In the genomic region with DNA sequence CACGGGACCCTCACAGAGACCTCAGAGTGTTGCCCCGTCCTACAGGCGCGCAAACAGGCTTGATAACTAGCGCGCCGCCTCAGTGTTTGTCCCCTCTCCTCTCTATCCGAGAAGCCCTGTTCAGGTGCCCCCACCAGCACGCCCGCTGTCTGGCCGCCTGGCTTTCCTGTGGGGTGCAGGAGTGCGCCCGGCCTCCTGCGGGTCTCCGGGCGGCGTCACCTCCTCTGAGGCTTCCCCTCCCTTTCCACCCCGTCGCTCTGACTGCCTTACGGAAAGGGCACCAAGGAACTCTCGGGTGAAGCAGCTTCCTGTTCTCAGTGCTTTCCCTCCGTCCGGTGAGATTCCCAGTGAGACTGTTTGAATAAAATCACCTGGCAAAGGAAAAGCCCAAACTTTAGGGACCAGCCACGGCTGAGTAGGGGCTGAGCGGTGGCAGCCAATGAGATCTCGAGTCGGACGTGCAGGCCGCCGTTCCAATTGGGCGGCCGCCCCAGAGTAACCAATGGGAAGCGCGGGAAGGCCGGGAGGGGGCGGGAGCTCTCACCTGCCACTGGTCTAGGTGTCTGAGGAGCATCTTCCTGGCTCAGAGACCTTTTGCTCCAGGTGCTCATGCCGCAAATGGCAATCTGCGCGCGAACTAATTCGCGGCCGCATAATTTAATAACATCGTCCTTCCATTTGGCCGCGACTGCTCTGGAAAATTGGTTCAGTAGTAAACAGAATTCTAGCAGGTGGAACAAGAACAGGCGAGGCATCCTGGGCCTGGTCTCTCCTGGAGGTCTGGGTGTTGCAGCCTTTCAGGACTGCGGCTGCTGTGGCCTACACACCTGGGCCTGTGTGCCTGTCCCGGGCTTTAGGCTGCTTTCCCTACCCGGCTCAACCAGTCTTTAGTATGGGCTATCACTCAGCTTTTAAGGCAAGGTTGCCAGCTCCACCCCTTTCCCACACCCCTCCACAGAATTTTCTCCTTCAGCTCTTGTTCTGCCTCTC, we compare ENCODE assay signal across 9 cellular contexts. TPM values are rescaled to one million over a fixed set of nuclear protein-coding genes. Genes with fewer than 3 reads are reported as not detected.
A peak's percentile ranks its signal among the peaks of the same experiment; 100 is the strongest.
DNase-seq lines count a peak whose midpoint lies in the region; ATAC-seq and TF ChIP-seq lines count a peak whose summit lies in the region.
"Not testable (repeated sequence)": the region's sequence is repeated elsewhere in the genome, so short reads cannot be mapped to it uniquely, and the experiment has no call there.
"Had no signal": no experiment of that assay in that cellular context is flagged by ENCODE, and none has a peak within 500 bp of the region (broad histone marks: within the 10 kb centered on the region; RNA-seq: fewer than 3 reads in every experiment).

A gene with protein sequence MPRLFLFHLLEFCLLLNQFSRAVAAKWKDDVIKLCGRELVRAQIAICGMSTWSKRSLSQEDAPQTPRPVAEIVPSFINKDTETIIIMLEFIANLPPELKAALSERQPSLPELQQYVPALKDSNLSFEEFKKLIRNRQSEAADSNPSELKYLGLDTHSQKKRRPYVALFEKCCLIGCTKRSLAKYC (minus strand): TSS at position 885 of the 990 bp plus-strand sequence. CDS start 130 bp downstream, at position 755.

- H3K4me1 ChIP-seq in CD8-positive, alpha-beta T cell (ENCODE audit: insufficient read depth, low read length) = peaks cover 24% of the 10 kb centered on the region
- H3K4me1 ChIP-seq in HUES48 (ENCODE audit: control insufficient read depth, insufficient read depth, low read length); body of pancreas; hepatocyte (ENCODE audit: insufficient read depth): not testable (repeated sequence)

- WGBS in body of pancreas, 2 donors = 10 to 29% methylated on average over 14 of the region's 50 CpGs
- WGBS in hepatocyte (ENCODE audit: low lambda C conversion rate, missing lambda C conversion rate) = 30% methylated on average over 14 of the region's 50 CpGs

- H3K27ac Mint-ChIP-seq in CD8-positive, alpha-beta T cell = peak within 1 kb of the TSS; percentile 89
- peak within 1 kb of the TSS; percentile 90 for H3K27ac Mint-ChIP-seq in progenitor cell of endocrine pancreas

- H3K36me3 ChIP-seq in CD8-positive, alpha-beta T cell (ENCODE audit: insufficient read depth, low read length); HUES48 (ENCODE audit: control insufficient read depth, insufficient read depth, low read length); body of pancreas (replicated peaks in 1 of 2; ENCODE audit: insufficient read depth in 1 of 2, low read depth in 2 of 2); hepatocyte (replicated peaks; ENCODE audit: insufficient read depth, low read depth): not testable (repeated sequence)

- H3K79me2 ChIP-seq in hepatocyte = not testable (repeated sequence)

- peak within 1 kb of the TSS; percentile 68 for H3K4me2 ChIP-seq in hepatocyte

- H3K9me2 ChIP-seq in hepatocyte (replicated peaks; ENCODE audit: insufficient read depth) = not testable (repeated sequence)

- POLR2A ChIA-PET in CD8-positive, alpha-beta T cell (lab: Charles Lee) = not testable (repeated sequence)

- H3K27me3 ChIP-seq in CD8-positive, alpha-beta T cell (ENCODE audit: insufficient read depth, low read length); HUES48 (ENCODE audit: control insufficient read depth, insufficient read depth, low read length); body of pancreas; hepatocyte: not testable (repeated sequence)

- peak within 1 kb of the TSS; percentile 56 for H2AFZ ChIP-seq in hepatocyte

- H3K36me3 Mint-ChIP-seq in CD8-positive, alpha-beta T cell; progenitor cell of endocrine pancreas (ENCODE audit: insufficient read depth): not testable (repeated sequence)

- H3K4me1 Mint-ChIP-seq in CD8-positive, alpha-beta T cell (ENCODE audit: low read depth) = peaks cover 34% of the 10 kb centered on the region
- not testable (repeated sequence) for H3K4me1 Mint-ChIP-seq in progenitor cell of endocrine pancreas (ENCODE audit: low read depth)

- H3K9ac ChIP-seq in HUES48 (ENCODE audit: low read depth, low read length) = not testable (repeated sequence)

- not testable (repeated sequence) for H3K27me3 Mint-ChIP-seq in CD8-positive, alpha-beta T cell (ENCODE audit: low read depth); progenitor cell of endocrine pancreas

- H3K4me3 Mint-ChIP-seq in CD8-positive, alpha-beta T cell = peak within 1 kb of the TSS; percentile 76
- H3K4me3 Mint-ChIP-seq in progenitor cell of endocrine pancreas (ENCODE audit: low read depth) = peak within 1 kb of the TSS; percentile 58

- CTCF ChIA-PET in CD8-positive, alpha-beta T cell (lab: Charles Lee) = interaction anchor here (1.3 kb wide), 1 partner anchor 19 kb away, joined by 3 read pairs; no protein-coding TSS in a partner anchor

- H4K20me1 ChIP-seq in hepatocyte (ENCODE audit: insufficient read depth, poor library complexity, severe bottlenecking) = not testable (repeated sequence)

- peak; percentile 95 for ATAC-seq in CD8-positive, alpha-beta T cell
- peak; percentile 99 for ATAC-seq in GM19372 (IDR thresholded peaks at IDR 0.05; ENCODE audit: low read depth, unreplicated experiment)
- peak; percentile 99 for ATAC-seq in HG02870 (IDR thresholded peaks at IDR 0.05; ENCODE audit: unreplicated experiment)
- peak; percentile 100 for ATAC-seq in body of pancreas

- H3K9me3 ChIP-seq in CD8-positive, alpha-beta T cell (ENCODE audit: low read length); HUES48 (ENCODE audit: control insufficient read depth, insufficient read depth, low read length); body of pancreas; hepatocyte (ENCODE audit: low read depth): not testable (repeated sequence)

- not testable (repeated sequence) for TF ChIP-seq POLR2A in body of pancreas (IDR thresholded peaks at IDR 0.05)

- DNase-seq in CD8-positive, alpha-beta T cell = peak in 3 of 7 experiments; percentile 12 to 67 (median 23)
- peak in 2 of 4 donors; percentile 8 to 12 for DNase-seq in body of pancreas
- DNase-seq in hepatocyte (ENCODE audit: low spot score); progenitor cell of endocrine pancreas (ENCODE audit: low spot score, unreplicated experiment): not testable (repeated sequence)

- H3K27ac ChIP-seq in CD8-positive, alpha-beta T cell (ENCODE audit: low read depth, low read length); HUES48 (ENCODE audit: low read depth, low read length); body of pancreas; hepatocyte: not testable (repeated sequence)
- peak within 1 kb of the TSS; percentile 35; the same call in 1 of the 2 replicates for H3K27ac ChIP-seq in VCaP

- intact Hi-C loops in CD8-positive, alpha-beta T cell (cut with DNase I, micrococcal nuclease) = loop anchor here (5.0 to 10.0 kb wide), 6 partner anchors 37 to 547 kb away; a partner anchor contains a TSS
- intact Hi-C loops in body of pancreas (cut with DNase I) = not testable (repeated sequence)

- not testable (repeated sequence) for H3K4me3 ChIP-seq in CD8-positive, alpha-beta T cell (ENCODE audit: low read depth, low read length); body of pancreas; hepatocyte
- peak within 1 kb of the TSS; percentile 50 for H3K4me3 ChIP-seq in HUES48 (ENCODE audit: low read depth, low read length)

- not testable (repeated sequence) for TF ChIP-seq CTCF in CD8-positive, alpha-beta T cell (IDR thresholded peaks at IDR 0.05); VCaP (conservative IDR thresholded peaks at IDR 0.05); body of pancreas (IDR thresholded peaks at IDR 0.05); hepatocyte (IDR thresholded peaks at IDR 0.05; ENCODE audit: poor library complexity); progenitor cell of endocrine pancreas (IDR thresholded peaks at IDR 0.05; ENCODE audit: unreplicated experiment)

- H3K9me3 Mint-ChIP-seq in CD8-positive, alpha-beta T cell; progenitor cell of endocrine pancreas (ENCODE audit: low read depth): not testable (repeated sequence)

RNA-seq across cellular contexts. Expression of the gene that starts here (rescaled TPM):
- total RNA-seq in CD8-positive, alpha-beta T cell = under 1 TPM; 0.78 to 0.84 TPM
- total RNA-seq in body of pancreas (not detected), hepatocyte (not detected in 2 replicates), progenitor cell of endocrine pancreas (0.91 and 1.2 TPM in 2 replicates)
- polyA plus RNA-seq in hepatocyte = 0.34 and 0.49 TPM in 2 replicates
- total RNA-seq: myocyte had no signal

Comparison
In these comparisons a context has a peak if more than half of its experiments do, and no peak if none do; other contexts are left out.
1. Peak in ATAC-seq in CD8-positive, alpha-beta T cell; RNA of the gene not detected or under 1 TPM.
2. Peak in ATAC-seq in body of pancreas; RNA of the gene not detected or under 1 TPM.